Comparison of ENCODE assay signal across 22 cellular contexts in genomic region chr11:71342116-71342515, GRCh38.
DNase-seq lines count a peak whose midpoint lies in the region; ATAC-seq and TF ChIP-seq lines count a peak whose summit lies in the region.
"Had no signal": no experiment of that assay in that cellular context is flagged by ENCODE, and none has a peak within 500 bp of the region (broad histone marks: within the 10 kb centered on the region; RNA-seq: fewer than 3 reads in every experiment).

No MANE protein-coding gene starts in this region.

- TF ChIP-seq CTCF in thyroid gland (IDR thresholded peaks at IDR 0.05) (no peak), coronary artery (IDR thresholded peaks at IDR 0.05) (no peak)

- DNase-seq in EL (peak; percentile 32), LHCN-M2 (ENCODE audit: low read depth) (peak; percentile 38), epithelial cell of prostate (ENCODE audit: low read depth, low spot score) (peak; percentile 20), myocyte (ENCODE audit: low read depth) (peak; percentile 20), globus pallidus (ENCODE audit: low spot score) (no peak), thyroid gland (no peak), coronary artery (ENCODE audit: low spot score) (no peak)
- DNase-seq: activated CD4-positive, alpha-beta T cell treated with anti-CD3 and anti-CD28 coated beads for 1 hour; activated CD8-positive, alpha-beta T cell treated with anti-CD3 and anti-CD28 coated beads for 36 hours; CD4-positive, CD25-positive, alpha-beta regulatory T cell; cortex of kidney; heart right ventricle; left ventricle myocardium inferior; NCI-H1105; NCI-H2029; NCI-H748 treated with DMSO at 0.1 percent for 48 hours; nephron progenitor cell; right cardiac atrium; T-helper 1 cell had no signal

- 81 to 85% methylated on average over 13 of the region's 13 CpGs for WGBS in thyroid gland, 2 donors

- H3K4me3 ChIP-seq in thyroid gland (replicated peaks in 1 of 3) (no peak overlapping the region), coronary artery (no peak overlapping the region)
- H3K4me3 ChIP-seq: heart right ventricle, left ventricle myocardium inferior, tibial artery had no signal

- H3K4me1 ChIP-seq in thyroid gland: peaks cover 4 to 5% of the 10 kb centered on the region in 2 donors
- H3K4me1 ChIP-seq: heart right ventricle, left ventricle myocardium inferior, parathyroid adenoma, tibial artery had no signal

- H3K27me3 ChIP-seq in thyroid gland: no peaks in the 10 kb centered on the region

- ATAC-seq in HG02870 (IDR thresholded peaks at IDR 0.05; ENCODE audit: unreplicated experiment): no peak
- ATAC-seq: activated CD8-positive, alpha-beta T cell treated with anti-CD3 and anti-CD28 coated beads for 36 hours; heart right ventricle; right cardiac atrium had no signal

- H3K9me3 ChIP-seq in thyroid gland: no peaks in the 10 kb centered on the region
- H3K9me3 ChIP-seq: heart right ventricle, left ventricle myocardium inferior, tibial artery had no signal

- no peaks in the 10 kb centered on the region for H3K36me3 ChIP-seq in thyroid gland
- H3K36me3 ChIP-seq: heart right ventricle, left ventricle myocardium inferior, tibial artery had no signal

- TF ChIP-seq POLR2A in thyroid gland (IDR thresholded peaks at IDR 0.05): no peak

- intact Hi-C loops in thyroid gland (cut with DNase I): loop anchor here (10.0 kb wide), 1 partner anchor 227 kb away; no protein-coding TSS in a partner anchor

- no peak overlapping the region for H3K27ac ChIP-seq in epithelial cell of prostate
- H3K27ac ChIP-seq in thyroid gland: no peak overlapping the region
- H3K27ac ChIP-seq in coronary artery: no peak overlapping the region
- H3K27ac ChIP-seq: heart right ventricle, left ventricle myocardium inferior, parathyroid adenoma, tibial artery had no signal

Comparison
In these comparisons a context has a peak if more than half of its experiments do, and no peak if none do; other contexts are left out.
1. DNase-seq: peak in EL (single experiment), LHCN-M2 (single experiment), epithelial cell of prostate (single experiment) and myocyte (single experiment); none in globus pallidus (single experiment), thyroid gland (0 of 2) and coronary artery (single experiment).